In genomic region chr7:48084727-48085432, GRCh38 we compare ENCODE assay signal across 8 cellular contexts. TPM values are rescaled to one million over a fixed set of nuclear protein-coding genes. Genes with fewer than 3 reads are reported as not detected.
A peak's percentile ranks its signal among the peaks of the same experiment; 100 is the strongest.
DNase-seq lines count a peak whose midpoint lies in the region; ATAC-seq and TF ChIP-seq lines count a peak whose summit lies in the region.

No MANE protein-coding gene starts in this region.

- peaks cover 31% of the 10 kb centered on the region for H3K36me3 Mint-ChIP-seq in Calu3 (ENCODE audit: insufficient read depth, unreplicated experiment)
- H3K36me3 Mint-ChIP-seq in naive thymus-derived CD4-positive, alpha-beta T cell, result no peaks in the 10 kb centered on the region

- H3K36me3 ChIP-seq in HUES6 (ENCODE audit: control insufficient read depth, insufficient read depth, low read length) (0 out of 2 replicates have a peak, but pooled peaks cover 1% of the 10 kb centered on the region), colonic mucosa (no peaks in the 10 kb centered on the region), thyroid gland (no peaks in the 10 kb centered on the region)
- H3K36me3 ChIP-seq in naive thymus-derived CD4-positive, alpha-beta T cell (ENCODE audit: control insufficient read depth in 2 of 3, insufficient read depth in 3 of 3, low read length in 3 of 3), result peaks cover 0 to 5% (median 0%) of the 10 kb centered on the region in 3 experiments

- H3K9me3 ChIP-seq in HUES6 (ENCODE audit: control insufficient read depth, insufficient read depth, low read depth, low read length) (0 out of 2 replicates have a peak, but pooled peaks cover 2% of the 10 kb centered on the region), colonic mucosa (no peaks in the 10 kb centered on the region), thyroid gland (no peaks in the 10 kb centered on the region)
- no peaks in the 10 kb centered on the region for H3K9me3 ChIP-seq in naive thymus-derived CD4-positive, alpha-beta T cell (ENCODE audit: control insufficient read depth in 2 of 3, low read length in 3 of 3)

- H3K27ac ChIP-seq in HUES6 (ENCODE audit: low read depth, low read length) (peak overlapping the region; percentile 76; the same call in 1 of the 2 replicates), colonic mucosa (peak overlapping the region; percentile 35), thyroid gland (peak overlapping the region; percentile 14 to 63 (median 41))
- peak overlapping the region; percentile 28 for H3K27ac ChIP-seq in naive thymus-derived CD4-positive, alpha-beta T cell (ENCODE audit: low read depth, low read length)

- intact Hi-C loops in Calu3 (cut with micrococcal nuclease; ENCODE audit: unreplicated experiment) (no loop called here), colonic mucosa (cut with DNase I) (no loop called here), thyroid gland (cut with DNase I) (loop anchor here (5.0 kb wide), 1 partner anchor 108 kb away; the partner anchor contains the start of gene HUS1)
- intact Hi-C loops in naive thymus-derived CD4-positive, alpha-beta T cell (cut with micrococcal nuclease), result loop anchor here in 1 of 2 donors (1.0 to 2.0 kb wide), 3 partner anchors 14 to 94 kb away; partner anchors contain the start of gene C7orf57

- H3K9me3 Mint-ChIP-seq in Calu3 (ENCODE audit: low read depth, unreplicated experiment), result no peaks in the 10 kb centered on the region
- H3K9me3 Mint-ChIP-seq in naive thymus-derived CD4-positive, alpha-beta T cell, result no peaks in the 10 kb centered on the region

- TF ChIP-seq CTCF in Calu3 (IDR thresholded peaks at IDR 0.05; ENCODE audit: unreplicated experiment), result no peak
- no peak for TF ChIP-seq CTCF in colonic mucosa (IDR thresholded peaks at IDR 0.05)
- no peak for TF ChIP-seq CTCF in thyroid gland (IDR thresholded peaks at IDR 0.05)

- peak overlapping the region; percentile 25 for H3K4me3 Mint-ChIP-seq in Calu3 (ENCODE audit: low read depth, unreplicated experiment)
- H3K4me3 Mint-ChIP-seq in naive thymus-derived CD4-positive, alpha-beta T cell, result peak overlapping the region in 2 of 10 donors; percentile 29 to 70

- TF ChIP-seq POLR2A in thyroid gland (IDR thresholded peaks at IDR 0.05), result no peak

- POLR2A ChIA-PET in naive thymus-derived CD4-positive, alpha-beta T cell (lab: Charles Lee), result interaction anchor here (1.2 to 1.7 kb wide), 3 partner anchors 10 to 93 kb away, joined by 3 to 5 read pairs (median 5); no protein-coding TSS in a partner anchor

- WGBS in thyroid gland, 2 donors, result 61 to 85% methylated on average over 9 of the region's 9 CpGs

- CTCF ChIA-PET in Calu3 (lab: Charles Lee), result interaction anchor here (0.6 to 4.6 kb wide), 4 partner anchors 70 to 119 kb away, joined by 3 to 13 read pairs (median 4); no protein-coding TSS in a partner anchor
- CTCF ChIA-PET in naive thymus-derived CD4-positive, alpha-beta T cell (lab: Charles Lee), result interaction anchor here (2.8 kb wide), 1 partner anchor 25 kb away, joined by 6 read pairs; no protein-coding TSS in a partner anchor

- peak; percentile 59 for ATAC-seq in GM21576 (IDR thresholded peaks at IDR 0.05; ENCODE audit: unreplicated experiment)
- peak; percentile 42 for ATAC-seq in naive thymus-derived CD4-positive, alpha-beta T cell

- H3K9ac ChIP-seq in HUES6 (ENCODE audit: low read length) (peak overlapping the region; percentile 34), colonic mucosa (ENCODE audit: low read depth in 2 of 2, low read length in 2 of 2) (peak overlapping the region in 1 of 2 donors; percentile 19)

- DNase-seq in Calu3, result peak; percentile 87
- DNase-seq in activated CD4-positive, CD25-positive, alpha-beta regulatory T cell (lab: John Stamatoyannopoulos, UW), result peak; percentile 28 to 48 (median 30)
- peak; percentile 57 for DNase-seq in colonic mucosa
- peak in 1 of 9 donors; percentile 74 for DNase-seq in naive thymus-derived CD4-positive, alpha-beta T cell
- peak; percentile 22 to 47 for DNase-seq in thyroid gland
- DNase-seq in DMS153 (lab: John Stamatoyannopoulos, UW), result no peak

- H3K4me1 ChIP-seq in HUES6 (ENCODE audit: control insufficient read depth, insufficient read depth, low read length) (peaks cover 35% of the 10 kb centered on the region), colonic mucosa (peaks cover 3% of the 10 kb centered on the region), thyroid gland (peaks cover 8 to 37% of the 10 kb centered on the region in 2 donors)
- peaks cover 23 to 57% of the 10 kb centered on the region in 2 donors for H3K4me1 ChIP-seq in naive thymus-derived CD4-positive, alpha-beta T cell (ENCODE audit: control insufficient read depth in 2 of 2, insufficient read depth in 2 of 2, low read length in 2 of 2)

- H3K27ac Mint-ChIP-seq in Calu3 (ENCODE audit: unreplicated experiment), result peak overlapping the region; percentile 81
- peak overlapping the region; percentile 40 to 95 (median 78) for H3K27ac Mint-ChIP-seq in naive thymus-derived CD4-positive, alpha-beta T cell

- H3K4me3 ChIP-seq in HUES6 (ENCODE audit: low read depth, low read length), result no peak overlapping the region
- no peak overlapping the region for H3K4me3 ChIP-seq in colonic mucosa
- no peak overlapping the region for H3K4me3 ChIP-seq in naive thymus-derived CD4-positive, alpha-beta T cell (ENCODE audit: low read length)
- H3K4me3 ChIP-seq in thyroid gland (replicated peaks in 1 of 3), result no peak overlapping the region

- peaks cover 60% of the 10 kb centered on the region for H3K4me1 Mint-ChIP-seq in Calu3 (ENCODE audit: low read depth, unreplicated experiment)
- peaks cover 37 to 62% (median 53%) of the 10 kb centered on the region in 7 donors for H3K4me1 Mint-ChIP-seq in naive thymus-derived CD4-positive, alpha-beta T cell

- H3K27me3 ChIP-seq in HUES6 (ENCODE audit: control insufficient read depth, insufficient read depth, low read length) (no peaks in the 10 kb centered on the region; the same call in 1 of the 2 replicates), colonic mucosa (no peaks in the 10 kb centered on the region), thyroid gland (no peaks in the 10 kb centered on the region)
- no peaks in the 10 kb centered on the region for H3K27me3 ChIP-seq in naive thymus-derived CD4-positive, alpha-beta T cell (ENCODE audit: control insufficient read depth in 2 of 2, insufficient read depth in 2 of 2, low read length in 2 of 2)

- no peaks in the 10 kb centered on the region for H3K27me3 Mint-ChIP-seq in Calu3 (ENCODE audit: unreplicated experiment)
- H3K27me3 Mint-ChIP-seq in naive thymus-derived CD4-positive, alpha-beta T cell, result peaks cover 0 to 2% (median 0%) of the 10 kb centered on the region in 5 donors

- BruUV-seq in Calu3 (replicated peaks; lab: Mats Ljungman, UMichigan), result no TSS peak

RNA-seq across cellular contexts. Expression of gene UPP1, which starts 4.2 kb away (rescaled TPM):
- 70.3 and 75.4 TPM in 2 replicates for total RNA-seq in Calu3 (2022)
- 10 to 100 TPM; 34.0 to 41.9 TPM for total RNA-seq in colonic mucosa
- 100 to 1,000 TPM in 1 of 5 experiments, 10 to 100 TPM in 4; 40.2 to 143 (median 89.4) TPM for total RNA-seq in naive thymus-derived CD4-positive, alpha-beta T cell
- polyA plus RNA-seq in naive thymus-derived CD4-positive, alpha-beta T cell, result 100 to 1,000 TPM; 119 to 121 TPM
- 10 to 100 TPM; 11.3 to 16.9 (median 15.0) TPM for total RNA-seq in thyroid gland

RNA-seq across cellular contexts. Expression of gene C7orf57, which starts 49.5 kb away (rescaled TPM):
- total RNA-seq in Calu3 (2022), result 0.24 and 0.33 TPM in 2 replicates
- total RNA-seq in colonic mucosa, result under 1 TPM in 1 of 2 donors, not detected in 1; 0.24 TPM
- total RNA-seq in naive thymus-derived CD4-positive, alpha-beta T cell, result under 1 TPM in 2 of 5 experiments, not detected in 3; 0.17 to 0.80 TPM
- polyA plus RNA-seq in naive thymus-derived CD4-positive, alpha-beta T cell, result under 1 TPM; 0.08 to 0.13 TPM
- total RNA-seq in thyroid gland, result not detected

RNA-seq across cellular contexts. Expression of gene SUN3, which starts 56.0 kb away (rescaled TPM):
- total RNA-seq in Calu3 (2022) (1.1 and 1.8 TPM in 2 replicates), colonic mucosa (not detected), thyroid gland (not detected)
- 1 to 10 TPM in 1 of 5 experiments, under 1 TPM in 2, not detected in 2; 0.53 to 1.5 (median 0.84) TPM for total RNA-seq in naive thymus-derived CD4-positive, alpha-beta T cell
- polyA plus RNA-seq in naive thymus-derived CD4-positive, alpha-beta T cell, result 1 to 10 TPM in 1 of 2 donors, not detected in 1; 2.7 TPM
